18 cellular contexts compared by ENCODE assay signal in the genomic region with DNA sequence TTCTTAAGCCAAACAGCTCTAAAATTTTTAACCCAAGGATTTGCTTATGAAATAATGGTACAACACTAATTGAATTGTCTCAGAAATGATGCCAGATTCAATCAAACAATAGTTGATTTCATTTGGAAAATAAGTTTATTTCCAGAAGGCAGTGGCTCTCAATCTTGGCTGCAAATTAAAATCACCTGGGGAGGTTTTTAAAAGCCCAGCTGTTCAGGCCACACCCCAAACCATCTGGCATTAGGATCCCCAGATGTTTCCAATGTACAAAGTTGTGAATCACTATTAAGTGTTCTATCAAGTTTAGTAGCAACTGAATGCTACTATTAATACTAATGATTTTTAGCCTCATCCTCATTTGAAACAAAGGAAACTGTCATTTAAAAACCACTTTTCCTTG. TPM values are rescaled to one million over a fixed set of nuclear protein-coding genes. Genes with fewer than 3 reads are reported as not detected.
DNase-seq lines count a peak whose midpoint lies in the region; ATAC-seq and TF ChIP-seq lines count a peak whose summit lies in the region.
"Had no signal": no experiment of that assay in that cellular context is flagged by ENCODE, and none has a peak within 500 bp of the region (broad histone marks: within the 10 kb centered on the region; RNA-seq: fewer than 3 reads in every experiment).

No MANE protein-coding gene starts in this region.

- intact Hi-C loops in mammary epithelial cell (cut with micrococcal nuclease): no loop called here
- intact Hi-C loops in breast epithelium (cut with DNase I; ENCODE audit: low total_unique reads): no loop called here
- intact Hi-C loops in activated CD8-positive, alpha-beta T cell treated with anti-CD3 and anti-CD28 coated beads for 36 hours (cut with micrococcal nuclease): no loop called here
- intact Hi-C loops in activated T-helper 2 cell treated with anti-CD3 and anti-CD28 coated beads, Interferon-gamma antibody, Interleukin-2, Interleukin-4, amounts not matched to agents 10 μg/mL and 5 μg/mL and 100 μg/mL, durations not matched to agents 14 hours and 24 hours and 36 hours (cut with micrococcal nuclease): no loop called here

- H3K9me3 ChIP-seq in mammary epithelial cell (replicated peaks; ENCODE audit: insufficient read depth, low read length) (no peaks in the 10 kb centered on the region), breast epithelium (no peaks in the 10 kb centered on the region)
- H3K9me3 ChIP-seq: A549, upper lobe of right lung had no signal

- H3K9me3 Mint-ChIP-seq in activated CD8-positive, alpha-beta T cell treated with anti-CD3 and anti-CD28 coated beads for 36 hours: peaks cover 3% of the 10 kb centered on the region
- H3K9me3 Mint-ChIP-seq in activated T-helper 2 cell treated with anti-CD3 and anti-CD28 coated beads, Interferon-gamma antibody, Interleukin-2, Interleukin-4, amounts not matched to agents 10 μg/mL and 5 μg/mL and 100 μg/mL, durations not matched to agents 14 hours and 24 hours and 36 hours: no peaks in the 10 kb centered on the region
- H3K9me3 Mint-ChIP-seq: neural crest cell had no signal

- H3K36me3 Mint-ChIP-seq in activated CD8-positive, alpha-beta T cell treated with anti-CD3 and anti-CD28 coated beads for 36 hours (ENCODE audit: low read depth): peaks cover 64% of the 10 kb centered on the region
- H3K36me3 Mint-ChIP-seq in activated T-helper 2 cell treated with anti-CD3 and anti-CD28 coated beads, Interferon-gamma antibody, Interleukin-2, Interleukin-4, amounts not matched to agents 10 μg/mL and 5 μg/mL and 100 μg/mL, durations not matched to agents 14 hours and 24 hours and 36 hours (ENCODE audit: low read depth): peaks cover 80% of the 10 kb centered on the region

- H2AFZ ChIP-seq in mammary epithelial cell (ENCODE audit: low read depth, low read length): no peak overlapping the region

- no peak overlapping the region for H3K27ac ChIP-seq in mammary epithelial cell (ENCODE audit: insufficient read depth, low read depth, low read length)
- no peak overlapping the region for H3K27ac ChIP-seq in breast epithelium
- H3K27ac ChIP-seq: A549, C4-2B, KMS-11, upper lobe of right lung had no signal

- TF ChIP-seq POLR2A in breast epithelium (IDR thresholded peaks at IDR 0.05): no peak

- H3K4me3 ChIP-seq in mammary epithelial cell (replicated peaks in 1 of 3; ENCODE audit: insufficient read depth in 1 of 3, low read depth in 2 of 3, low read length in 3 of 3) (no peak overlapping the region), breast epithelium (no peak overlapping the region), fibroblast of the aortic adventitia (ENCODE audit: low read depth, low read length) (no peak overlapping the region)
- H3K4me3 ChIP-seq: A549, skin epidermis, upper lobe of right lung had no signal

- H3K27me3 Mint-ChIP-seq in activated CD8-positive, alpha-beta T cell treated with anti-CD3 and anti-CD28 coated beads for 36 hours: no peaks in the 10 kb centered on the region
- no peaks in the 10 kb centered on the region for H3K27me3 Mint-ChIP-seq in activated T-helper 2 cell treated with anti-CD3 and anti-CD28 coated beads, Interferon-gamma antibody, Interleukin-2, Interleukin-4, amounts not matched to agents 10 μg/mL and 5 μg/mL and 100 μg/mL, durations not matched to agents 14 hours and 24 hours and 36 hours (ENCODE audit: low read depth)

- POLR2A ChIA-PET in activated CD8-positive, alpha-beta T cell treated with anti-CD3 and anti-CD28 coated beads for 36 hours (lab: Charles Lee): no interaction called here

- H3K4me2 ChIP-seq in mammary epithelial cell (ENCODE audit: insufficient read depth, low read depth, low read length): no peak overlapping the region
- H3K4me2 ChIP-seq: A549, KMS-11 had no signal

- H3K27ac Mint-ChIP-seq in activated CD8-positive, alpha-beta T cell treated with anti-CD3 and anti-CD28 coated beads for 36 hours: peak overlapping the region; percentile 56
- H3K27ac Mint-ChIP-seq in activated T-helper 2 cell treated with anti-CD3 and anti-CD28 coated beads, Interferon-gamma antibody, Interleukin-2, Interleukin-4, amounts not matched to agents 10 μg/mL and 5 μg/mL and 100 μg/mL, durations not matched to agents 14 hours and 24 hours and 36 hours: no peak overlapping the region

- in situ Hi-C loops in mammary epithelial cell (cut with MboI; ENCODE audit: low sequenced_read_pairs in 2 of 2): no loop called here

- DNase-seq in mammary epithelial cell (peak; percentile 6), breast epithelium (ENCODE audit: low spot score in 2 of 2) (no peak), fibroblast of the aortic adventitia (ENCODE audit: low read depth) (peak; percentile 52)
- no peak for DNase-seq in activated CD8-positive, alpha-beta T cell treated with anti-CD3 and anti-CD28 coated beads for 36 hours
- no peak for DNase-seq in activated T-helper 2 cell treated with anti-CD3 and anti-CD28 coated beads, Interferon-gamma antibody, Interleukin-2, Interleukin-4, amounts not matched to agents 10 μg/mL and 5 μg/mL and 100 μg/mL, durations not matched to agents 14 hours and 24 hours and 36 hours (ENCODE audit: low spot score)
- DNase-seq: activated CD4-positive, alpha-beta T cell treated with anti-CD3 and anti-CD28 coated beads, Interleukin-2, amount 50 U/mL, for 1 hour; NCI-H1930; NCI-H510A; stimulated activated CD4-positive, alpha-beta T cell treated with anti-CD3 and anti-CD28 coated beads, Interleukin-4, amount 100 ng/mL, for 1 hour; upper lobe of right lung had no signal

- H3K4me1 Mint-ChIP-seq in activated CD8-positive, alpha-beta T cell treated with anti-CD3 and anti-CD28 coated beads for 36 hours (ENCODE audit: low read depth): peaks cover 24% of the 10 kb centered on the region
- peaks cover 11% of the 10 kb centered on the region for H3K4me1 Mint-ChIP-seq in activated T-helper 2 cell treated with anti-CD3 and anti-CD28 coated beads, Interferon-gamma antibody, Interleukin-2, Interleukin-4, amounts not matched to agents 10 μg/mL and 5 μg/mL and 100 μg/mL, durations not matched to agents 14 hours and 24 hours and 36 hours (ENCODE audit: low read depth)

- TF ChIP-seq CTCF in mammary epithelial cell (conservative IDR thresholded peaks at IDR 0.05 in 1 of 2, IDR thresholded peaks at IDR 0.05 in 1 of 2; ENCODE audit: extremely low read depth in 1 of 2, insufficient read depth in 1 of 2, low read depth in 1 of 2, low read length in 2 of 2): no peak
- no peak for TF ChIP-seq CTCF in breast epithelium (IDR thresholded peaks at IDR 0.05)
- TF ChIP-seq CTCF in activated CD8-positive, alpha-beta T cell treated with anti-CD3 and anti-CD28 coated beads for 36 hours (IDR thresholded peaks at IDR 0.05): no peak
- TF ChIP-seq CTCF in fibroblast of the aortic adventitia (IDR thresholded peaks at IDR 0.05; ENCODE audit: insufficient read depth, low read length): no peak

- no peaks in the 10 kb centered on the region for H4K20me1 ChIP-seq in mammary epithelial cell (ENCODE audit: insufficient read depth, low read length)

- CTCF ChIA-PET in mammary epithelial cell (lab: Charles Lee; ENCODE audit: low non-redundant PET): no interaction called here
- CTCF ChIA-PET in activated CD8-positive, alpha-beta T cell treated with anti-CD3 and anti-CD28 coated beads for 36 hours (lab: Charles Lee): interaction anchor here (1.1 to 2.5 kb wide), 3 partner anchors 11 to 228 kb away, joined by 3 to 15 read pairs (median 4); no protein-coding TSS in a partner anchor

- no peak overlapping the region for H3K9ac ChIP-seq in mammary epithelial cell (ENCODE audit: insufficient read depth, low read length)
- H3K9ac ChIP-seq: KMS-11 had no signal

- BruUV-seq in mammary epithelial cell (replicated peaks; lab: Mats Ljungman, UMichigan): no TSS peak

- H3K27me3 ChIP-seq in mammary epithelial cell (ENCODE audit: insufficient read depth, low read length) (no peaks in the 10 kb centered on the region), breast epithelium (no peaks in the 10 kb centered on the region)
- H3K27me3 ChIP-seq: upper lobe of right lung had no signal

- H3K36me3 ChIP-seq in mammary epithelial cell (ENCODE audit: insufficient read depth, low read length) (peaks cover 11% of the 10 kb centered on the region), breast epithelium (peaks cover 6% of the 10 kb centered on the region)

- H3K4me3 Mint-ChIP-seq in activated CD8-positive, alpha-beta T cell treated with anti-CD3 and anti-CD28 coated beads for 36 hours: no peak overlapping the region
- H3K4me3 Mint-ChIP-seq in activated T-helper 2 cell treated with anti-CD3 and anti-CD28 coated beads, Interferon-gamma antibody, Interleukin-2, Interleukin-4, amounts not matched to agents 10 μg/mL and 5 μg/mL and 100 μg/mL, durations not matched to agents 14 hours and 24 hours and 36 hours (ENCODE audit: low read depth): no peak overlapping the region
- H3K4me3 Mint-ChIP-seq: neural crest cell had no signal

- H3K4me1 ChIP-seq in mammary epithelial cell (ENCODE audit: insufficient read depth, low read length): no peaks in the 10 kb centered on the region
- no peaks in the 10 kb centered on the region for H3K4me1 ChIP-seq in breast epithelium
- H3K4me1 ChIP-seq: A549, upper lobe of right lung had no signal

- H3K79me2 ChIP-seq in mammary epithelial cell (ENCODE audit: insufficient read depth, low read length): peaks cover 5% of the 10 kb centered on the region

- no peak for ATAC-seq in activated CD8-positive, alpha-beta T cell treated with anti-CD3 and anti-CD28 coated beads for 36 hours
- ATAC-seq in HG02588 (IDR thresholded peaks at IDR 0.05; ENCODE audit: unreplicated experiment) (no peak), HG03469 (IDR thresholded peaks at IDR 0.05; ENCODE audit: unreplicated experiment) (no peak), GM21619 (IDR thresholded peaks at IDR 0.05; ENCODE audit: unreplicated experiment) (no peak)
- ATAC-seq: A549 had no signal

- dilution Hi-C loops in mammary epithelial cell (cut with HindIII; ENCODE audit: low sequenced_read_pairs): no loop called here

RNA-seq across cellular contexts. Expression of a gene that starts 22.2 kb away (rescaled TPM):
- 10 to 100 TPM; 33.9 to 53.5 TPM for total RNA-seq in mammary epithelial cell
- polyA plus RNA-seq in mammary epithelial cell: 12.7 TPM
- 20.8 TPM for polyA minus RNA-seq in mammary epithelial cell
- 10 to 100 TPM; 21.0 to 32.2 (median 26.9) TPM for total RNA-seq in breast epithelium
- 10 to 100 TPM; 13.2 to 18.4 TPM for total RNA-seq in activated CD8-positive, alpha-beta T cell treated with anti-CD3 and anti-CD28 coated beads for 36 hours
- 20.9 and 38.2 TPM in 2 replicates for total RNA-seq in fibroblast of the aortic adventitia (ENCODE audit: low replicate concordance)
- total RNA-seq in activated T-helper 2 cell treated with anti-CD3 and anti-CD28 coated beads, Interferon-gamma antibody, Interleukin-2, Interleukin-4, amounts not matched to agents 10 μg/mL and 5 μg/mL and 100 μg/mL, durations not matched to agents 14 hours and 24 hours and 36 hours: 20.4 and 22.0 TPM in 2 replicates

RNA-seq across cellular contexts. Expression of a gene that starts 44.6 kb away (rescaled TPM):
- 1 to 10 TPM; 8.0 to 9.8 TPM for total RNA-seq in mammary epithelial cell
- polyA plus RNA-seq in mammary epithelial cell: 4.3 TPM
- 4.0 TPM for polyA minus RNA-seq in mammary epithelial cell
- total RNA-seq in breast epithelium: 10 to 100 TPM in 2 of 3 donors, 1 to 10 TPM in 1; 7.8 to 21.8 (median 10.5) TPM
- 1 to 10 TPM; 7.4 to 8.8 TPM for total RNA-seq in activated CD8-positive, alpha-beta T cell treated with anti-CD3 and anti-CD28 coated beads for 36 hours
- total RNA-seq in fibroblast of the aortic adventitia (ENCODE audit: low replicate concordance): 10.4 and 16.6 TPM in 2 replicates
- total RNA-seq in activated T-helper 2 cell treated with anti-CD3 and anti-CD28 coated beads, Interferon-gamma antibody, Interleukin-2, Interleukin-4, amounts not matched to agents 10 μg/mL and 5 μg/mL and 100 μg/mL, durations not matched to agents 14 hours and 24 hours and 36 hours: 8.4 and 8.9 TPM in 2 replicates

Comparison
In these comparisons a context has a peak if more than half of its experiments do, and no peak if none do; other contexts are left out.
1. DNase-seq: peak in mammary epithelial cell (single experiment) and fibroblast of the aortic adventitia (single experiment); none in breast epithelium (0 of 2), activated CD8-positive, alpha-beta T cell treated with anti-CD3 and anti-CD28 coated beads for 36 hours (single experiment) and activated T-helper 2 cell treated with anti-CD3 and anti-CD28 coated beads, Interferon-gamma antibody, Interleukin-2, Interleukin-4, amounts not matched to agents 10 μg/mL and 5 μg/mL and 100 μg/mL, durations not matched to agents 14 hours and 24 hours and 36 hours (single experiment).